ENCODE assay signal across 1 cellular context in the genomic region with DNA sequence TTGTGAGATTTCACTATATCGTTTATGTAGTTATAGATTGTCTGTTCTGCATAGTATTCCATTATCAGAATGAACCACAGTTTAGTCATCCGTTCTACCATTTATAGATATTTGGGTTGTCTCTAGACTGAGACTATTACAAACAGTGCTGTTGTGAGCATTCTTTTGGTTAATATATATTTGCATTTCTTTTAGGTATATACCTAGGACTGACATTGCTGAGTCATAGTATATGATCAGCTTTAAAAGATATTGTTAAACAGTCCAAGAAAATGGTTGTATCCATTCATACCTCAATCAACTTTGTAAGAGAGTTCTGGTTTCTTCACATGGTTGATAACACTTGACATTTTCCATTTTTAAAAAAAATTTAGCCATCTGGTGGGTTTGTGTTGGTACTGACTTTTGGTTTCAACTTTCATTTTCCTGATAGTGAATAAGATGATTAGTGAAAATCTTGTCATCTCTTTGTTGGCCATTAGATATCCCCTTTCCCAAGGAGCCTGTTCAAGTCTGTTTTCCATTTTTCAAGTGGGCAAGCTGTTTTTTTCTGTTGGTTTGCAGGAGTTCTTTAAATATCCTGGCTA.
TF ChIP-seq lines count a peak whose summit lies in the region.

No MANE protein-coding gene starts in this region.

TF ChIP-seq in HepG2, 621 proteins besides CTCF, POLR2A, EP300 and RAD21:
- TF ChIP-seq GFI1 (CRISPR knock-in tag; IDR thresholded peaks at IDR 0.05; ENCODE audit: borderline replicate concordance) (no peak), NFE2L2 (IDR thresholded peaks at IDR 0.05; ENCODE audit: low read length) (peak; percentile 29; the same call in 1 of the 2 replicates)
